11 cellular contexts compared by ENCODE assay signal in the genomic region with DNA sequence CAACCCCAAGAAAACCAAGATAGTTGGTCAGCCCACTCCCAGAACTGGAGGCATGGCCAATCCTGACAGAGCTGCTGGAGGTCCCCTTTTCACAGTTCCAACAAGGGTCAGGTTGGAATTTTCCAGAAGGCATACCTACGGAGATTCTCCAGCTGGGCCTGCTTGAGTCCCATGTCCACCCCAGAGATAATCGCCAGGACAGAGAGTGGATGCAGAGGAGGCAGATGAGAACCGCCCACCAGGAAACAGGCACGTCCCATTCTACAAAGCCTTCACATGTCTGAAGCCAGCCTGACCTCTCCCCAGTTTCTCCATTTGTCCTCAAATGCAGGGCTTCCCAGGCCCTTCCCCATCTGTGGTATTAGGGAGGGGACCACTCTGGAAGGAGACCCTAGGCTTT. TPM values are rescaled to one million over a fixed set of nuclear protein-coding genes. Genes with fewer than 3 reads are reported as not detected.
DNase-seq lines count a peak whose midpoint lies in the region; ATAC-seq, FAIRE-seq and TF ChIP-seq lines count a peak whose summit lies in the region.
"Had no signal": no experiment of that assay in that cellular context is flagged by ENCODE, and none has a peak within 500 bp of the region (broad histone marks: within the 10 kb centered on the region; RNA-seq: fewer than 3 reads in every experiment).

No MANE protein-coding gene starts in this region.

- RAD21 ChIA-PET in GM12878 (lab: Charles Lee; ENCODE audit: unreplicated experiment), result no interaction called here

- CTCF ChIA-PET in GM12878 (lab: Yijun Ruan, JAX), result interaction anchor here (1.5 kb wide), 1 partner anchor 218 kb away, joined by 3 read pairs; no protein-coding TSS in a partner anchor

- H3K79me2 ChIP-seq in KMS-11 (ENCODE audit: insufficient read depth, low read depth) (no peaks in the 10 kb centered on the region), GM12878 (ENCODE audit: control insufficient read depth, insufficient read depth, low read length) (no peaks in the 10 kb centered on the region)

- H3K36me3 ChIP-seq in BLaER1 treated with 17β-estradiol and CSF1 and Interleukin-3, amounts not matched to agents 10 nM and 100 nM, result no peaks in the 10 kb centered on the region
- no peaks in the 10 kb centered on the region for H3K36me3 ChIP-seq in KMS-11 (ENCODE audit: insufficient read depth)
- H3K36me3 ChIP-seq in GM12878 (ENCODE audit: control insufficient read depth in 2 of 2, insufficient read depth in 2 of 2, low read length in 1 of 2), result no peaks in the 10 kb centered on the region

- no peak for TF ChIP-seq EP300 in GM12878 (IDR thresholded peaks at IDR 0.05; ENCODE audit: borderline replicate concordance in 1 of 2, control insufficient read depth in 1 of 2, low read depth in 2 of 2, low read length in 2 of 2)

- peak overlapping the region in 7 of 10 donors; percentile 58 to 90 (median 85) for H3K27ac Mint-ChIP-seq in naive thymus-derived CD8-positive, alpha-beta T cell
- no peak overlapping the region for H3K27ac Mint-ChIP-seq in stimulated activated memory B cell treated with anti-CD40 and anti-IgM and Interleukin-4, amounts not matched to agents 10 μg/mL and 1 μg/mL and 100 μg/mL, for 72 hours
- H3K27ac Mint-ChIP-seq: progenitor cell of endocrine pancreas had no signal

- H3K27me3 ChIP-seq in BLaER1 treated with 17β-estradiol and CSF1 and Interleukin-3, amounts not matched to agents 10 nM and 100 nM, result no peaks in the 10 kb centered on the region; a peak in 2 of 22 replicates
- H3K27me3 ChIP-seq in KMS-11 (ENCODE audit: insufficient read depth, low read depth), result no peaks in the 10 kb centered on the region
- no peaks in the 10 kb centered on the region; a peak in 1 of 4 replicates for H3K27me3 ChIP-seq in GM12878 (replicated peaks in 1 of 2; ENCODE audit: control insufficient read depth in 2 of 2, insufficient read depth in 2 of 2, low read length in 1 of 2)

- ATAC-seq in GM12878 (no peak), HG02588 (IDR thresholded peaks at IDR 0.05; ENCODE audit: unreplicated experiment) (no peak)
- ATAC-seq in naive thymus-derived CD8-positive, alpha-beta T cell, result no peak
- no peak for ATAC-seq in stimulated activated memory B cell treated with anti-CD40 and anti-IgM and Interleukin-4, amounts not matched to agents 10 μg/mL and 1 μg/mL and 100 μg/mL, for 72 hours

- POLR2A ChIA-PET in GM12878 (lab: Charles Lee), result no interaction called here
- POLR2A ChIA-PET in naive thymus-derived CD8-positive, alpha-beta T cell (lab: Charles Lee), result interaction anchor here (0.6 to 1.6 kb wide), 4 partner anchors 17 to 61 kb away, joined by 3 to 10 read pairs (median 3); a partner anchor contains a TSS

- peaks cover 75 to 100% (median 86%) of the 10 kb centered on the region in 10 experiments for H3K4me1 ChIP-seq in BLaER1 treated with 17β-estradiol and CSF1 and Interleukin-3, amounts not matched to agents 10 nM and 100 nM
- H3K4me1 ChIP-seq in KMS-11 (ENCODE audit: low read depth, poor library complexity, severe bottlenecking) (peaks cover 34% of the 10 kb centered on the region), GM12878 (ENCODE audit: control insufficient read depth, insufficient read depth, low read length) (peaks cover 18% of the 10 kb centered on the region)

- SMC1A ChIA-PET in GM12878 (lab: Charles Lee; ENCODE audit: uncharacterized antibody, unreplicated experiment), result interaction anchor here (0.5 kb wide), 1 partner anchor 9 kb away, joined by 3 read pairs; no protein-coding TSS in a partner anchor

- no peak for TF ChIP-seq RAD21 in GM12878 (IDR thresholded peaks at IDR 0.05; ENCODE audit: insufficient read depth, low read depth, low read length)

- peak overlapping the region; percentile 64 to 99 (median 91) for H3K4me2 ChIP-seq in BLaER1 treated with 17β-estradiol and CSF1 and Interleukin-3, amounts not matched to agents 10 nM and 100 nM
- peak overlapping the region; percentile 7; the same call in 1 of the 2 replicates for H3K4me2 ChIP-seq in KMS-11
- H3K4me2 ChIP-seq in GM12878 (ENCODE audit: control insufficient read depth, insufficient read depth), result peak overlapping the region; percentile 10; the same call in 1 of the 2 replicates

- no peaks in the 10 kb centered on the region for H3K9me3 ChIP-seq in BLaER1 treated with 17β-estradiol and CSF1 and Interleukin-3, amounts not matched to agents 10 nM and 100 nM (replicated peaks in 1 of 11)
- H3K9me3 ChIP-seq in GM12878 (replicated peaks; ENCODE audit: control insufficient read depth, insufficient read depth, low read length), result no peaks in the 10 kb centered on the region

- H3K4me3 Mint-ChIP-seq in naive thymus-derived CD8-positive, alpha-beta T cell, result peak overlapping the region in 7 of 10 donors; percentile 54 to 78 (median 75)
- H3K4me3 Mint-ChIP-seq in stimulated activated memory B cell treated with anti-CD40 and anti-IgM and Interleukin-4, amounts not matched to agents 10 μg/mL and 1 μg/mL and 100 μg/mL, for 72 hours, result no peak overlapping the region

- H2AFZ ChIP-seq in KMS-11 (ENCODE audit: low read depth) (peak overlapping the region; percentile 1; the same call in 1 of the 2 replicates), GM12878 (ENCODE audit: control insufficient read depth, low read depth, low read length) (no peak overlapping the region; the same call in 1 of the 2 replicates)

- H3K36me3 Mint-ChIP-seq in naive thymus-derived CD8-positive, alpha-beta T cell, result no peaks in the 10 kb centered on the region
- no peaks in the 10 kb centered on the region for H3K36me3 Mint-ChIP-seq in stimulated activated memory B cell treated with anti-CD40 and anti-IgM and Interleukin-4, amounts not matched to agents 10 μg/mL and 1 μg/mL and 100 μg/mL, for 72 hours

- H3K9ac ChIP-seq in BLaER1 treated with 17β-estradiol and CSF1 and Interleukin-3, amounts not matched to agents 10 nM and 100 nM, result peak overlapping the region; percentile 10 to 69 (median 59); a peak in 17 of 22 replicates
- H3K9ac ChIP-seq in KMS-11 (no peak overlapping the region), GM12878 (ENCODE audit: control insufficient read depth, insufficient read depth, low read length) (no peak overlapping the region)

- in situ Hi-C loops in GM12878 (cut with MboI), result no loop called here

- peak overlapping the region in 5 of 10 experiments; percentile 12 to 46 (median 21); a peak in 6 of 20 replicates for H3K4me3 ChIP-seq in BLaER1 treated with 17β-estradiol and CSF1 and Interleukin-3, amounts not matched to agents 10 nM and 100 nM
- H3K4me3 ChIP-seq in KMS-11 (IDR thresholded peaks at IDR 0.05; ENCODE audit: insufficient read depth, low read depth, low read length) (no peak overlapping the region), GM12878 (no peak overlapping the region)

- H4K20me1 ChIP-seq in BLaER1 treated with 17β-estradiol and CSF1 and Interleukin-3, amounts not matched to agents 10 nM and 100 nM, result no peaks in the 10 kb centered on the region
- H4K20me1 ChIP-seq in KMS-11 (ENCODE audit: insufficient read depth), result no peaks in the 10 kb centered on the region
- H4K20me1 ChIP-seq in GM12878 (ENCODE audit: control insufficient read depth, insufficient read depth), result no peaks in the 10 kb centered on the region

- H3K4me1 Mint-ChIP-seq in naive thymus-derived CD8-positive, alpha-beta T cell, result peaks cover 31 to 79% (median 74%) of the 10 kb centered on the region in 4 donors
- H3K4me1 Mint-ChIP-seq in stimulated activated memory B cell treated with anti-CD40 and anti-IgM and Interleukin-4, amounts not matched to agents 10 μg/mL and 1 μg/mL and 100 μg/mL, for 72 hours, result peaks cover 33% of the 10 kb centered on the region

- no peaks in the 10 kb centered on the region for H3K27me3 Mint-ChIP-seq in naive thymus-derived CD8-positive, alpha-beta T cell
- H3K27me3 Mint-ChIP-seq in stimulated activated memory B cell treated with anti-CD40 and anti-IgM and Interleukin-4, amounts not matched to agents 10 μg/mL and 1 μg/mL and 100 μg/mL, for 72 hours, result no peaks in the 10 kb centered on the region

- WGBS in GM12878 (ENCODE audit: insufficient coverage, insufficient replicate concordance, low lambda C conversion rate, missing lambda C conversion rate), result 42% methylated on average over 4 of the region's 4 CpGs

- no peak for TF ChIP-seq CTCF in KMS-11 (conservative IDR thresholded peaks at IDR 0.05; ENCODE audit: low read depth, low read length)
- no peak for TF ChIP-seq CTCF in GM12878 (IDR thresholded peaks at IDR 0.05 in 2 of 3, conservative IDR thresholded peaks at IDR 0.05 in 1 of 3; ENCODE audit: control insufficient read depth in 2 of 3, extremely low read depth in 1 of 3, insufficient read depth in 1 of 3, low read depth in 3 of 3, low read length in 3 of 3)

- no peaks in the 10 kb centered on the region for H3K9me3 Mint-ChIP-seq in naive thymus-derived CD8-positive, alpha-beta T cell
- H3K9me3 Mint-ChIP-seq in stimulated activated memory B cell treated with anti-CD40 and anti-IgM and Interleukin-4, amounts not matched to agents 10 μg/mL and 1 μg/mL and 100 μg/mL, for 72 hours, result no peaks in the 10 kb centered on the region

- FAIRE-seq in GM12878 (lab: Jason Lieb, UNC), result no peak
- FAIRE-seq: islet of Langerhans had no signal

- no peak for DNase-seq in GM12878 (ENCODE audit: low read depth, low spot score)
- DNase-seq in naive thymus-derived CD8-positive, alpha-beta T cell, result no peak
- no peak for DNase-seq in SKM-1 treated with dmso at 0.1 percent for 144 hours (lab: John Stamatoyannopoulos, UW; ENCODE audit: unreplicated experiment)
- DNase-seq in ureter (ENCODE audit: low spot score), result no peak
- DNase-seq: NCI-H82 had no signal

- intact Hi-C loops in GM12878 (cut with micrococcal nuclease; ENCODE audit: unreplicated experiment), result no loop called here

- no peak for TF ChIP-seq POLR2A in GM12878 (IDR thresholded peaks at IDR 0.05; ENCODE audit: low read depth, low read length)

- H3K27ac ChIP-seq in BLaER1 treated with 17β-estradiol and CSF1 and Interleukin-3, amounts not matched to agents 10 nM and 100 nM, result peak overlapping the region; percentile 45 to 95 (median 79); a peak in 21 of 22 replicates
- H3K27ac ChIP-seq in KMS-11, result peak overlapping the region; percentile 56
- no peak overlapping the region for H3K27ac ChIP-seq in GM12878 (ENCODE audit: control insufficient read depth, insufficient read depth)

- no TSS peak for BruUV-seq in GM12878 (replicated peaks; lab: Mats Ljungman, UMichigan)

RNA-seq across cellular contexts. Expression of a gene that starts 47.4 kb away (rescaled TPM):
- 33.3 and 41.2 TPM in 2 replicates for total RNA-seq in GM12878 (2013; cell fraction: nucleolus; rRNA removed)
- total RNA-seq in GM12878 (2014; rRNA removed), result 7.9 and 11.1 TPM in 2 replicates
- 13.0 and 13.4 TPM in 2 replicates for total RNA-seq in GM12878 (2014; rRNA removed; fragmentation: Illumina TruSeq; extraction: Trizol)
- 8.8 and 9.0 TPM in 2 replicates for total RNA-seq in GM12878 (2021)
- 3.3 TPM for polyA plus RNA-seq in GM12878 (2011; ENCODE audit: low read depth)
- polyA plus RNA-seq in GM12878 (2011; rRNA removed), result 11.8 and 13.6 TPM in 2 replicates
- polyA plus RNA-seq in GM12878 (2011; cell fraction: cytosol; rRNA removed), result 4.3 and 5.4 TPM in 2 replicates
- 9.0 and 9.4 TPM in 2 replicates for polyA plus RNA-seq in GM12878 (2011; cell fraction: nucleus; rRNA removed)
- 4.4 and 5.1 TPM in 2 replicates for polyA plus RNA-seq in GM12878 (2012)
- polyA plus RNA-seq in GM12878 (2014; fragmentation: Illumina TruSeq; extraction: Trizol), result 12.0 and 12.7 TPM in 2 replicates
- polyA plus RNA-seq in GM12878 (2014; fragmentation: Nextera tagmentation; extraction: Ambion mirVana), result 1 to 10 TPM; 2.8 to 3.3 TPM
- polyA plus RNA-seq in GM12878 (2014; rRNA removed), result 6.5 and 7.1 TPM in 2 replicates
- 1 to 10 TPM; 3.5 to 4.5 TPM for polyA plus RNA-seq in GM12878 (2016; fragmentation: Nextera tagmentation; extraction: Ambion mirVana)
- 14.8 and 19.0 TPM in 2 replicates for polyA minus RNA-seq in GM12878 (2011; rRNA and poly(A)+ RNA removed)
- 6.1 and 6.9 TPM in 2 replicates for polyA minus RNA-seq in GM12878 (2011; cell fraction: cytosol; rRNA and poly(A)+ RNA removed)
- 7.1 and 9.6 TPM in 2 replicates for polyA minus RNA-seq in GM12878 (2011; cell fraction: nucleus; rRNA and poly(A)+ RNA removed)
- total RNA-seq in naive thymus-derived CD8-positive, alpha-beta T cell, result 10 to 100 TPM; 38.9 to 40.1 TPM
- 10 to 100 TPM in 1 of 3 donors, 1 to 10 TPM in 2; 6.1 to 11.0 (median 8.0) TPM for polyA plus RNA-seq in naive thymus-derived CD8-positive, alpha-beta T cell
- 28.7 TPM for total RNA-seq in ureter

Comparison
In these comparisons a context has a peak if more than half of its experiments do, and no peak if none do; other contexts are left out.
1. H3K4me2 ChIP-seq: peak in every context shown above with its lines; median percentile 91 in BLaER1 treated with 17β-estradiol and CSF1 and Interleukin-3, amounts not matched to agents 10 nM and 100 nM; 10 in GM12878; 7 in KMS-11.
2. H3K9ac ChIP-seq: peak in BLaER1 treated with 17β-estradiol and CSF1 and Interleukin-3, amounts not matched to agents 10 nM and 100 nM (11 of 11); none in KMS-11 (single experiment) and GM12878 (single experiment).